In genomic region chr6:16413399-16413798, GRCh38 we compare ENCODE assay signal across 12 cellular contexts.
A peak's percentile ranks its signal among the peaks of the same experiment; 100 is the strongest.
DNase-seq lines count a peak whose midpoint lies in the region; ATAC-seq and FAIRE-seq lines count a peak whose summit lies in the region.
"Had no signal": no experiment of that assay in that cellular context is flagged by ENCODE, and none has a peak within 500 bp of the region (broad histone marks: within the 10 kb centered on the region; RNA-seq: fewer than 3 reads in every experiment).

No MANE protein-coding gene starts in this region.

- peaks cover 3% of the 10 kb centered on the region for H3K36me3 Mint-ChIP-seq in activated CD4-positive, alpha-beta T cell treated with anti-CD3 and anti-CD28 coated beads, Interleukin-2, amount 10 ng/mL, durations not matched to agents 7 days and 5 days (ENCODE audit: low read depth)
- H3K36me3 Mint-ChIP-seq in memory B cell = no peaks in the 10 kb centered on the region

- CTCF ChIA-PET in activated CD4-positive, alpha-beta T cell treated with anti-CD3 and anti-CD28 coated beads, Interleukin-2, amount 10 ng/mL, durations not matched to agents 7 days and 5 days (lab: Charles Lee) = interaction anchor here (0.8 to 2.8 kb wide), 6 partner anchors 10 to 1742 kb away, joined by 3 to 10 read pairs (median 4); partner anchors contain the start of genes KDM1B and TPMT

- H3K27me3 Mint-ChIP-seq in activated CD4-positive, alpha-beta T cell treated with anti-CD3 and anti-CD28 coated beads, Interleukin-2, amount 10 ng/mL, durations not matched to agents 7 days and 5 days = no peaks in the 10 kb centered on the region
- H3K27me3 Mint-ChIP-seq in memory B cell = no peaks in the 10 kb centered on the region
- H3K27me3 Mint-ChIP-seq: naive thymus-derived CD8-positive, alpha-beta T cell had no signal

- peak overlapping the region; percentile 92 for H3K27ac Mint-ChIP-seq in activated CD4-positive, alpha-beta T cell treated with anti-CD3 and anti-CD28 coated beads, Interleukin-2, amount 10 ng/mL, durations not matched to agents 7 days and 5 days
- peak overlapping the region; percentile 97 for H3K27ac Mint-ChIP-seq in memory B cell

- peak; percentile 85 for FAIRE-seq in GM18507 (lab: Jason Lieb, UNC)
- no peak for FAIRE-seq in urothelium cell line (lab: Jason Lieb, UNC)

- no peak for DNase-seq in GM18507 (ENCODE audit: extremely low spot score, insufficient read length, low read depth)
- DNase-seq in activated CD4-positive, alpha-beta T cell treated with anti-CD3 and anti-CD28 coated beads, Interleukin-2, amount 10 ng/mL, durations not matched to agents 7 days and 5 days = no peak
- no peak for DNase-seq in memory B cell (ENCODE audit: low spot score in 2 of 2)
- DNase-seq in NCI-H146 treated with DMSO at 0.1 percent for 48 hours (lab: John Stamatoyannopoulos, UW; ENCODE audit: unreplicated experiment) = no peak
- no peak for DNase-seq in urothelium cell line (ENCODE audit: low spot score)
- DNase-seq in NCI-H82 (lab: John Stamatoyannopoulos, UW) = no peak
- DNase-seq: gastrocnemius medialis; GF-D8; naive thymus-derived CD8-positive, alpha-beta T cell; Right ventricle myocardium superior had no signal

- peak overlapping the region; percentile 68 for H3K4me3 Mint-ChIP-seq in activated CD4-positive, alpha-beta T cell treated with anti-CD3 and anti-CD28 coated beads, Interleukin-2, amount 10 ng/mL, durations not matched to agents 7 days and 5 days
- H3K4me3 Mint-ChIP-seq in memory B cell = peak overlapping the region; percentile 88

- peaks cover 33% of the 10 kb centered on the region for H3K4me1 Mint-ChIP-seq in activated CD4-positive, alpha-beta T cell treated with anti-CD3 and anti-CD28 coated beads, Interleukin-2, amount 10 ng/mL, durations not matched to agents 7 days and 5 days
- H3K4me1 Mint-ChIP-seq in memory B cell = peaks cover 27% of the 10 kb centered on the region

- ATAC-seq in HG02678 (IDR thresholded peaks at IDR 0.05; ENCODE audit: unreplicated experiment) = peak; percentile 41
- peak; percentile 61 for ATAC-seq in memory B cell (ENCODE audit: low read depth)
- ATAC-seq in HG03097 (IDR thresholded peaks at IDR 0.05; ENCODE audit: low FRiP score, unreplicated experiment) = no peak
- ATAC-seq: gastrocnemius medialis; naive thymus-derived CD8-positive, alpha-beta T cell had no signal

- no peaks in the 10 kb centered on the region for H3K9me3 Mint-ChIP-seq in activated CD4-positive, alpha-beta T cell treated with anti-CD3 and anti-CD28 coated beads, Interleukin-2, amount 10 ng/mL, durations not matched to agents 7 days and 5 days
- H3K9me3 Mint-ChIP-seq in memory B cell = no peaks in the 10 kb centered on the region
- H3K9me3 Mint-ChIP-seq: naive thymus-derived CD8-positive, alpha-beta T cell had no signal

- POLR2A ChIA-PET in activated CD4-positive, alpha-beta T cell treated with anti-CD3 and anti-CD28 coated beads, Interleukin-2, amount 10 ng/mL, durations not matched to agents 7 days and 5 days (lab: Charles Lee) = no interaction called here
